19 cellular contexts compared by ENCODE assay signal in the genomic region with DNA sequence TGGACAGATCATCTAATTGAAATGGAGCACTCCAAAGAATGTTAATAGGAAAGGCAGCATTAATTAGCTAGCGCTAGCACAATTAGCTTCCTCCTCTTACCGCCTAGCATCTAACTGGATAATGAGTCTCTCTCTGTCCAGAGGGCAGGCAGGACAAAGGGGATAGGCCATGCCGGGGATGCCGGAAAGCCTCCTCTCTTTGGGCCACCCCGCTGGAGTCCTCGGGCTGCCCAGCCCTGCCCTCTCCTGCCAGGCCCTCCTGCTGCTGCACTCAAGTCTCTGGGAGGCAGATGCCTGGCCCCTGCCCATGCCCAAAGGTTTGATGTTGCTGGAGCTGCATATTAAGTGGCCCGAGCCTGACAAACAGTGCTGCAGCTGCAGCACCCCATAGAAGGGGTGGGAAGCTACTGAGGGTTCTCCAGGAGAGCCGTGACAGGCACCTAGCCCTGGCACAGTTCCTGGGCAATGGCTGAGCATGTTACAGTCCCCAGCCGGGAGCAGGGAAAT. TPM values are rescaled to one million over a fixed set of nuclear protein-coding genes. Genes with fewer than 3 reads are reported as not detected.
A peak's percentile ranks its signal among the peaks of the same experiment; 100 is the strongest.
DNase-seq lines count a peak whose midpoint lies in the region; TF ChIP-seq lines count a peak whose summit lies in the region.
"Had no signal": no experiment of that assay in that cellular context is flagged by ENCODE, and none has a peak within 500 bp of the region (broad histone marks: within the 10 kb centered on the region; RNA-seq: fewer than 3 reads in every experiment).

No MANE protein-coding gene starts in this region.

- H3K4me1 ChIP-seq in endocrine pancreas (ENCODE audit: control insufficient read depth, insufficient read depth, low read length) (no peaks in the 10 kb centered on the region), hepatocyte (ENCODE audit: insufficient read depth) (no peaks in the 10 kb centered on the region)
- H3K4me1 ChIP-seq: ascending aorta, esophagus squamous epithelium, Peyer's patch had no signal

- DNase-seq in ELF-1 (ENCODE audit: low read depth, low spot score) (peak; percentile 56), NCI-H1694 treated with DMSO at 0.1 percent for 48 hours (lab: John Stamatoyannopoulos, UW) (peak; percentile 26), nucleus accumbens (lab: John Stamatoyannopoulos, UW) (peak in 40 of 56 donors; percentile 5 to 70 (median 30)), NCI-H2227 treated with DMSO at 0.1 percent for 48 hours (lab: John Stamatoyannopoulos, UW) (no peak), AG08396 (ENCODE audit: low spot score) (no peak), hepatocyte (ENCODE audit: low spot score) (no peak), HEK293T (ENCODE audit: extremely low spot score) (no peak)
- DNase-seq: activated effector memory CD4-positive, alpha-beta T cell treated with anti-CD3 and anti-CD28 coated beads, Interleukin-2, amount 50 U/mL, for 16 hours; cortex of kidney; esophagus squamous epithelium; natural killer cell; NCI-H226; Peyer's patch; stimulated activated naive B cell treated with anti-CD40 and anti-IgM and Interleukin-4, amounts not matched to agents 10 μg/mL and 1 μg/mL and 100 μg/mL, for 72 hours; upper lobe of left lung had no signal

- no peak overlapping the region for H2AFZ ChIP-seq in hepatocyte

- no peaks in the 10 kb centered on the region for H3K27me3 ChIP-seq in endocrine pancreas (ENCODE audit: control insufficient read depth, insufficient read depth, low read length)
- H3K27me3 ChIP-seq in hepatocyte, result no peaks in the 10 kb centered on the region
- H3K27me3 ChIP-seq: Peyer's patch had no signal

- H3K27ac ChIP-seq in hepatocyte, result no peak overlapping the region
- H3K27ac ChIP-seq: ascending aorta, esophagus squamous epithelium, Peyer's patch, upper lobe of left lung had no signal

- CTCF ChIA-PET in HEK293T (lab: Yijun Ruan, JAX), result no interaction called here

- no peaks in the 10 kb centered on the region for H3K9me2 ChIP-seq in hepatocyte (replicated peaks; ENCODE audit: insufficient read depth)

- TF ChIP-seq CTCF in hepatocyte (IDR thresholded peaks at IDR 0.05; ENCODE audit: poor library complexity), result no peak

- no peaks in the 10 kb centered on the region for H3K79me2 ChIP-seq in hepatocyte

- no peak overlapping the region for H3K4me2 ChIP-seq in hepatocyte

- H3K36me3 ChIP-seq in endocrine pancreas (ENCODE audit: control insufficient read depth, insufficient read depth, low read length) (peaks cover 11% of the 10 kb centered on the region), hepatocyte (replicated peaks; ENCODE audit: insufficient read depth, low read depth) (no peaks in the 10 kb centered on the region)
- H3K36me3 ChIP-seq: ascending aorta, esophagus squamous epithelium, Peyer's patch, upper lobe of left lung had no signal

- H3K9ac ChIP-seq in endocrine pancreas (ENCODE audit: control insufficient read depth, insufficient read depth, low read length), result peak overlapping the region; percentile 16

- H3K9me3 ChIP-seq in endocrine pancreas (ENCODE audit: control insufficient read depth, low read length) (peaks cover 2% of the 10 kb centered on the region), hepatocyte (ENCODE audit: low read depth) (no peaks in the 10 kb centered on the region)

- H3K4me3 ChIP-seq in endocrine pancreas (ENCODE audit: control insufficient read depth, insufficient read depth, low read length), result no peak overlapping the region
- H3K4me3 ChIP-seq in hepatocyte, result no peak overlapping the region
- H3K4me3 ChIP-seq: ascending aorta, esophagus squamous epithelium, Peyer's patch, upper lobe of left lung had no signal

- WGBS in hepatocyte (ENCODE audit: low lambda C conversion rate, missing lambda C conversion rate), result 60% methylated on average over 9 of the region's 9 CpGs

- POLR2A ChIA-PET in HEK293T (lab: Yijun Ruan, JAX), result no interaction called here

- H4K20me1 ChIP-seq in hepatocyte (ENCODE audit: insufficient read depth, poor library complexity, severe bottlenecking), result no peaks in the 10 kb centered on the region

TF ChIP-seq in HEK293T, 16 proteins besides CTCF, POLR2A, EP300 and RAD21:
- TF ChIP-seq HDGF (IDR thresholded peaks at IDR 0.05; ENCODE audit: borderline replicate concordance) (no peak), SP1 (IDR thresholded peaks at IDR 0.05) (no peak), NFRKB (IDR thresholded peaks at IDR 0.05) (no peak)
- TF ChIP-seq, protein P1, sequence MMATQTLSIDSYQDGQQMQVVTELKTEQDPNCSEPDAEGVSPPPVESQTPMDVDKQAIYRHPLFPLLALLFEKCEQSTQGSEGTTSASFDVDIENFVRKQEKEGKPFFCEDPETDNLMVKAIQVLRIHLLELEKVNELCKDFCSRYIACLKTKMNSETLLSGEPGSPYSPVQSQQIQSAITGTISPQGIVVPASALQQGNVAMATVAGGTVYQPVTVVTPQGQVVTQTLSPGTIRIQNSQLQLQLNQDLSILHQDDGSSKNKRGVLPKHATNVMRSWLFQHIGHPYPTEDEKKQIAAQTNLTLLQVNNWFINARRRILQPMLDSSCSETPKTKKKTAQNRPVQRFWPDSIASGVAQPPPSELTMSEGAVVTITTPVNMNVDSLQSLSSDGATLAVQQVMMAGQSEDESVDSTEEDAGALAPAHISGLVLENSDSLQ (IDR thresholded peaks at IDR 0.05), result no peak

RNA-seq across cellular contexts. Expression of gene DISP3, which starts 20.9 kb away (rescaled TPM):
- total RNA-seq in hepatocyte, result 0.08 and 0.10 TPM in 2 replicates
- 0.34 TPM in 1 of 2 replicates, not detected in the other for polyA plus RNA-seq in hepatocyte
- total RNA-seq: ascending aorta, lower leg skin, skeletal muscle tissue had no signal

Comparison
In these comparisons a context has a peak if more than half of its experiments do, and no peak if none do; other contexts are left out.
1. DNase-seq: peak in ELF-1 (single experiment), NCI-H1694 treated with DMSO at 0.1 percent for 48 hours (single experiment) and nucleus accumbens (40 of 56); none in NCI-H2227 treated with DMSO at 0.1 percent for 48 hours (single experiment), AG08396 (single experiment), hepatocyte (single experiment) and HEK293T (single experiment).